8 cellular contexts compared by ENCODE assay signal in genomic region chr7:91941450-91941849, GRCh38.
A peak's percentile ranks its signal among the peaks of the same experiment; 100 is the strongest.
DNase-seq lines count a peak whose midpoint lies in the region; ATAC-seq, FAIRE-seq and TF ChIP-seq lines count a peak whose summit lies in the region.

No MANE protein-coding gene starts in this region.

- H3K27ac Mint-ChIP-seq in central memory CD8-positive, alpha-beta T cell (ENCODE audit: low read depth) = peak overlapping the region; percentile 93

- H3K4me1 Mint-ChIP-seq in central memory CD8-positive, alpha-beta T cell = peaks cover 37% of the 10 kb centered on the region

- peak overlapping the region; percentile 92 for H3K4me3 Mint-ChIP-seq in central memory CD8-positive, alpha-beta T cell

- H3K36me3 ChIP-seq in WERI-Rb-1 = peaks cover 12% of the 10 kb centered on the region

- peak overlapping the region; percentile 92 for H3K4me3 ChIP-seq in WERI-Rb-1 (ENCODE audit: low read depth, low read length)

- DNase-seq in D341Med (ENCODE audit: low spot score) = peak; percentile 74
- peak; percentile 14 for DNase-seq in NCI-H128 (lab: John Stamatoyannopoulos, UW; ENCODE audit: unreplicated experiment)
- DNase-seq in WERI-Rb-1 = peak; percentile 62
- DNase-seq in central memory CD8-positive, alpha-beta T cell (ENCODE audit: low spot score in 2 of 2) = peak in 1 of 2 donors; percentile 17
- DNase-seq in kidney tubule cell (ENCODE audit: low spot score) = peak; percentile 58
- DNase-seq in stimulated activated CD4-positive, alpha-beta T cell treated with anti-CD3 and anti-CD28 coated beads, Interleukin-1b, Interleukin-23, amount 100 ng/mL, for 48 hours = peak; percentile 47
- DNase-seq in D721Med (ENCODE audit: insufficient read length, low spot score) = no peak

- peak overlapping the region; percentile 97 for H3K27ac ChIP-seq in WERI-Rb-1

- TF ChIP-seq CTCF in WERI-Rb-1 (IDR thresholded peaks at IDR 0.05; ENCODE audit: low read depth, low read length) (no peak), D721Med (IDR thresholded peaks at IDR 0.05; ENCODE audit: insufficient read depth, missing control alignments) (no peak)

- H3K27me3 ChIP-seq in WERI-Rb-1 (ENCODE audit: insufficient read depth, low read depth, severe bottlenecking) = no peaks in the 10 kb centered on the region

- H3K27me3 Mint-ChIP-seq in central memory CD8-positive, alpha-beta T cell = no peaks in the 10 kb centered on the region

- no peaks in the 10 kb centered on the region for H3K9me3 Mint-ChIP-seq in central memory CD8-positive, alpha-beta T cell

- H3K36me3 Mint-ChIP-seq in central memory CD8-positive, alpha-beta T cell (ENCODE audit: insufficient read depth) = peaks cover 14% of the 10 kb centered on the region

- peak; percentile 31 for ATAC-seq in GM21723 (IDR thresholded peaks at IDR 0.05; ENCODE audit: unreplicated experiment)
- peak; percentile 50 for ATAC-seq in central memory CD8-positive, alpha-beta T cell (replicated peaks; ENCODE audit: extremely low read depth, poor library complexity, severe bottlenecking)

- H3K9me3 ChIP-seq in WERI-Rb-1 (ENCODE audit: severe bottlenecking) = no peaks in the 10 kb centered on the region

- FAIRE-seq in D721Med (lab: Jason Lieb, UNC) = no peak
